8 cellular contexts compared by ENCODE assay signal in the genomic region with DNA sequence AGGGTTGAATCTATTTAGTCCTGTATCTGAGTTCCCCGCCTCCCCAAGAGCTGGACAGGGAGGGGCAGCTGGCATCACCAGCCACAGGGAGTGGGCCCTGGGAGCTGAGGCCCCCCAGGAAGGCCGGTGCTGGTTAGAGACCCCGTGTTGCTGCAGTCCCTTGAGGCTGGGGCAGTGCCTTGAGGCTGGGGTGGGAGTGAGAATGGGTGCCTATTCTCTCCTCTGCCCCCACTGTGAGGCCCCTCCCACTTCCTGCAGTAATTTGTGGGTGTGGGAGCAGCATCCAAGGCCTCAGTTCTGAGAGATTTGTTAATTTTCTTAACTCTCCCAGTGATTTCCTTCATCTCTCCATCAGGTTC. TPM values are rescaled to one million over a fixed set of nuclear protein-coding genes. Genes with fewer than 3 reads are reported as not detected.
DNase-seq lines count a peak whose midpoint lies in the region; ATAC-seq and TF ChIP-seq lines count a peak whose summit lies in the region.

No MANE protein-coding gene starts in this region.

- H3K9me3 ChIP-seq in IMR-90 (ENCODE audit: control insufficient read depth, insufficient read depth, low read length), result no peaks in the 10 kb centered on the region
- no peaks in the 10 kb centered on the region for H3K9me3 ChIP-seq in esophagus (ENCODE audit: control insufficient read depth in 2 of 2, insufficient read depth in 1 of 2, low read depth in 1 of 2, low read length in 1 of 2)

- peak overlapping the region; percentile 74; the same call in 2 of the 3 replicates for H2BK15ac ChIP-seq in IMR-90 (ENCODE audit: low read depth, low read length)

- H4K5ac ChIP-seq in IMR-90 (ENCODE audit: low read depth, low read length), result peak overlapping the region; percentile 74

- CTCF ChIA-PET in IMR-90 (lab: Yijun Ruan, JAX), result no interaction called here

- in situ Hi-C loops in IMR-90 (cut with MboI; ENCODE audit: low sequenced_read_pairs), result loop anchor here (5.0 kb wide), 1 partner anchor 135 kb away; no protein-coding TSS in a partner anchor

- peak overlapping the region; percentile 88 for H2BK120ac ChIP-seq in IMR-90 (ENCODE audit: low read depth, low read length)

- H2BK5ac ChIP-seq in IMR-90 (ENCODE audit: low read depth, low read length, poor library complexity, severe bottlenecking), result peak overlapping the region; percentile 83

- H2BK20ac ChIP-seq in IMR-90 (ENCODE audit: low read depth, low read length), result peak overlapping the region; percentile 85; the same call in 1 of the 2 replicates

- TF ChIP-seq POLR2A in IMR-90 (IDR thresholded peaks at IDR 0.05; ENCODE audit: low read depth, low read length), result no peak

- no TSS peak for BruUV-seq in IMR-90 (replicated peaks; lab: Mats Ljungman, UMichigan)

- H3K14ac ChIP-seq in IMR-90 (replicated peaks; ENCODE audit: low read depth, low read length), result peak overlapping the region; percentile 85

- H3K23ac ChIP-seq in IMR-90 (ENCODE audit: low read depth, low read length), result peak overlapping the region; percentile 83; the same call in 1 of the 2 replicates

- H3K36me3 ChIP-seq in IMR-90 (ENCODE audit: control insufficient read depth, insufficient read depth, low read length) (no peaks in the 10 kb centered on the region), esophagus (ENCODE audit: control insufficient read depth in 2 of 2, insufficient read depth in 2 of 2, low read length in 1 of 2) (no peaks in the 10 kb centered on the region)

- peaks cover 22% of the 10 kb centered on the region for H3K4me1 ChIP-seq in IMR-90 (ENCODE audit: control insufficient read depth, insufficient read depth, low read length)
- H3K4me1 ChIP-seq in esophagus (ENCODE audit: control insufficient read depth in 2 of 2, insufficient read depth in 2 of 2, low read length in 1 of 2), result peaks cover 0 to 20% of the 10 kb centered on the region in 2 donors

- H2AFZ ChIP-seq in IMR-90 (replicated peaks; ENCODE audit: low read length, poor library complexity), result peak overlapping the region; percentile 91

- peak overlapping the region; percentile 97; the same call in 1 of the 2 replicates for H2AK5ac ChIP-seq in IMR-90 (ENCODE audit: low read depth, low read length)

- peak overlapping the region; percentile 95 for H3K4ac ChIP-seq in IMR-90 (ENCODE audit: low read depth, low read length)

- peak overlapping the region; percentile 59; the same call in 1 of the 2 replicates for H3K18ac ChIP-seq in IMR-90 (ENCODE audit: low read depth, low read length)

- no CpG with 5 or more reads among the region's 3 CpGs for WGBS in IMR-90 (ENCODE audit: extremely low coverage in 2 of 2, insufficient read length in 1 of 2), 2 experiments
- WGBS in esophagus, 2 donors, result 42 to 49% methylated on average over 3 of the region's 3 CpGs

- DNase-seq in IMR-90, result no peak
- peak; percentile 39 to 43 for DNase-seq in activated CD4-positive, alpha-beta T cell treated with anti-CD3 and anti-CD28 coated beads, Interleukin-2, amount 50 U/mL, for 4 hours
- DNase-seq in stimulated activated CD4-positive, alpha-beta T cell treated with anti-CD3 and anti-CD28 coated beads, Interleukin-4, amount 100 ng/mL, for 24 hours, result peak; percentile 55
- no peak for DNase-seq in NCI-H2081 treated with DMSO at 0.1 percent for 48 hours (lab: John Stamatoyannopoulos, UW)
- no peak for DNase-seq in NCI-H226
- DNase-seq in mesenteric fat pad (ENCODE audit: low spot score), result no peak

- peak overlapping the region; percentile 63 for H3K27ac ChIP-seq in IMR-90 (ENCODE audit: insufficient read depth, low read length)
- H3K27ac ChIP-seq in esophagus (ENCODE audit: low read depth in 2 of 2, low read length in 1 of 2), result peak overlapping the region; percentile 96 to 100

- no peak for TF ChIP-seq CTCF in IMR-90 (conservative IDR thresholded peaks at IDR 0.05; ENCODE audit: low read depth, low read length)

- no peak overlapping the region; the same call in 1 of the 2 replicates for H3K9ac ChIP-seq in IMR-90 (ENCODE audit: low read depth, low read length)

- POLR2A ChIA-PET in IMR-90 (lab: Charles Lee; ENCODE audit: unreplicated experiment), result no interaction called here

- no peak overlapping the region for H3K4me2 ChIP-seq in IMR-90 (ENCODE audit: low read depth, low read length)

- H4K91ac ChIP-seq in IMR-90 (ENCODE audit: insufficient read depth, low read depth, low read length), result peak overlapping the region; percentile 81

- H4K20me1 ChIP-seq in IMR-90 (ENCODE audit: insufficient read depth, low read length), result peaks cover 8% of the 10 kb centered on the region

- peak overlapping the region; percentile 17 to 92; a peak in 3 of 4 replicates for H4K8ac ChIP-seq in IMR-90 (ENCODE audit: low read depth in 2 of 2, low read length in 2 of 2)

- no peak for TF ChIP-seq RAD21 in IMR-90 (IDR thresholded peaks at IDR 0.05; ENCODE audit: low read length)

- no peaks in the 10 kb centered on the region for H3K27me3 ChIP-seq in IMR-90 (ENCODE audit: control insufficient read depth, insufficient read depth, low read length)
- H3K27me3 ChIP-seq in esophagus (ENCODE audit: control insufficient read depth in 1 of 2, insufficient read depth in 2 of 2, low read length in 2 of 2), result no peaks in the 10 kb centered on the region

- H3K9me1 ChIP-seq in IMR-90 (ENCODE audit: insufficient read depth, low read length), result peaks cover 20% of the 10 kb centered on the region

- peaks cover 12 to 49% of the 10 kb centered on the region in 2 experiments; a peak in 3 of 4 replicates for H3K79me1 ChIP-seq in IMR-90 (ENCODE audit: low read depth in 1 of 2, low read length in 2 of 2)

- H2AK9ac ChIP-seq in IMR-90 (replicated peaks; ENCODE audit: low read depth, low read length, poor library complexity), result peak overlapping the region; percentile 83

- intact Hi-C loops in IMR-90 (cut with micrococcal nuclease), result no loop called here

- no peak overlapping the region for H3K4me3 ChIP-seq in IMR-90 (ENCODE audit: insufficient read depth, low read depth, low read length)
- H3K4me3 ChIP-seq in esophagus (ENCODE audit: low read depth in 1 of 2, low read length in 2 of 2), result no peak overlapping the region

- H3K56ac ChIP-seq in IMR-90 (ENCODE audit: extremely low read depth, insufficient read depth, low read length), result no peak overlapping the region; the same call in 1 of the 2 replicates

- ATAC-seq in IMR-90 (ENCODE audit: low read depth) (no peak), HG03135 (IDR thresholded peaks at IDR 0.05; ENCODE audit: unreplicated experiment) (no peak)

- dilution Hi-C loops in IMR-90 (cut with HindIII; ENCODE audit: low sequenced_read_pairs, unreplicated experiment), result no loop called here

TF ChIP-seq in IMR-90, 13 proteins besides CTCF, POLR2A, EP300 and RAD21:
- TF ChIP-seq, protein P1, sequence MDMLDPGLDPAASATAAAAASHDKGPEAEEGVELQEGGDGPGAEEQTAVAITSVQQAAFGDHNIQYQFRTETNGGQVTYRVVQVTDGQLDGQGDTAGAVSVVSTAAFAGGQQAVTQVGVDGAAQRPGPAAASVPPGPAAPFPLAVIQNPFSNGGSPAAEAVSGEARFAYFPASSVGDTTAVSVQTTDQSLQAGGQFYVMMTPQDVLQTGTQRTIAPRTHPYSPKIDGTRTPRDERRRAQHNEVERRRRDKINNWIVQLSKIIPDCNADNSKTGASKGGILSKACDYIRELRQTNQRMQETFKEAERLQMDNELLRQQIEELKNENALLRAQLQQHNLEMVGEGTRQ (IDR thresholded peaks at IDR 0.05; ENCODE audit: low read depth, low read length), result no peak
- TF ChIP-seq MXI1 (IDR thresholded peaks at IDR 0.05; ENCODE audit: borderline replicate concordance, low read depth, low read length) (no peak), RFX5 (IDR thresholded peaks at IDR 0.05; ENCODE audit: low read depth, low read length) (no peak), CHD1 (IDR thresholded peaks at IDR 0.05; ENCODE audit: low read depth, low read length) (no peak), BHLHE40 (IDR thresholded peaks at IDR 0.05; ENCODE audit: low read depth, low read length) (no peak), MAZ (IDR thresholded peaks at IDR 0.05; ENCODE audit: borderline replicate concordance, low read depth, low read length) (no peak), SMC3 (IDR thresholded peaks at IDR 0.05; ENCODE audit: low read depth, low read length) (no peak), RCOR1 (IDR thresholded peaks at IDR 0.05; ENCODE audit: insufficient replicate concordance, low read length) (no peak), MAFK (IDR thresholded peaks at IDR 0.05; ENCODE audit: low read depth, low read length) (no peak), FOS (IDR thresholded peaks at IDR 0.05; ENCODE audit: low read depth, low read length) (no peak), NFE2L2 (IDR thresholded peaks at IDR 0.05; ENCODE audit: low read depth, low read length) (no peak), CEBPB (IDR thresholded peaks at IDR 0.05; ENCODE audit: low read depth, low read length) (no peak)
- TF ChIP-seq, protein P2, sequence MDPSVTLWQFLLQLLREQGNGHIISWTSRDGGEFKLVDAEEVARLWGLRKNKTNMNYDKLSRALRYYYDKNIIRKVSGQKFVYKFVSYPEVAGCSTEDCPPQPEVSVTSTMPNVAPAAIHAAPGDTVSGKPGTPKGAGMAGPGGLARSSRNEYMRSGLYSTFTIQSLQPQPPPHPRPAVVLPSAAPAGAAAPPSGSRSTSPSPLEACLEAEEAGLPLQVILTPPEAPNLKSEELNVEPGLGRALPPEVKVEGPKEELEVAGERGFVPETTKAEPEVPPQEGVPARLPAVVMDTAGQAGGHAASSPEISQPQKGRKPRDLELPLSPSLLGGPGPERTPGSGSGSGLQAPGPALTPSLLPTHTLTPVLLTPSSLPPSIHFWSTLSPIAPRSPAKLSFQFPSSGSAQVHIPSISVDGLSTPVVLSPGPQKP (IDR thresholded peaks at IDR 0.05; ENCODE audit: borderline replicate concordance, low read depth, low read length), result no peak

RNA-seq across cellular contexts. Expression of gene TRAPPC3, which starts 2.5 kb away (rescaled TPM):
- total RNA-seq in IMR-90 (2012; rRNA removed), result 76.0 and 101 TPM in 2 replicates
- polyA plus RNA-seq in IMR-90 (2012; rRNA removed), result 63.5 and 77.8 TPM in 2 replicates
- 67.3 and 70.8 TPM in 2 replicates for polyA plus RNA-seq in IMR-90 (2012; cell fraction: cytosol; rRNA removed)
- 31.1 and 62.4 TPM in 2 replicates for polyA plus RNA-seq in IMR-90 (2012; cell fraction: nucleus; rRNA removed; ENCODE audit: low replicate concordance)
- 10 to 100 TPM; 38.2 to 77.1 TPM for polyA plus RNA-seq in esophagus
- total RNA-seq in mesenteric fat pad, result 68.3 TPM

RNA-seq across cellular contexts. Expression of gene MAP7D1, which starts 4.1 kb away (rescaled TPM):
- total RNA-seq in IMR-90 (2012; rRNA removed) (30.8 and 32.3 TPM in 2 replicates), mesenteric fat pad (225 TPM)
- polyA plus RNA-seq in IMR-90 (2012; rRNA removed) (81.9 and 83.2 TPM in 2 replicates), esophagus (10 to 100 TPM; 33.1 to 55.3 TPM)
- 96.4 and 165 TPM in 2 replicates for polyA plus RNA-seq in IMR-90 (2012; cell fraction: cytosol; rRNA removed)
- polyA plus RNA-seq in IMR-90 (2012; cell fraction: nucleus; rRNA removed; ENCODE audit: low replicate concordance), result 182 and 323 TPM in 2 replicates

RNA-seq across cellular contexts. Expression of gene COL8A2, which starts 26.8 kb away (rescaled TPM):
- total RNA-seq in IMR-90 (2012; rRNA removed), result 0.54 and 0.56 TPM in 2 replicates
- polyA plus RNA-seq in IMR-90 (2012; rRNA removed), result 0.83 and 1.1 TPM in 2 replicates
- 0.82 and 1.6 TPM in 2 replicates for polyA plus RNA-seq in IMR-90 (2012; cell fraction: cytosol; rRNA removed)
- polyA plus RNA-seq in IMR-90 (2012; cell fraction: nucleus; rRNA removed; ENCODE audit: low replicate concordance), result 0.79 and 0.88 TPM in 2 replicates
- 1 to 10 TPM; 2.0 to 2.9 TPM for polyA plus RNA-seq in esophagus
- 3.3 TPM for total RNA-seq in mesenteric fat pad

Comparison
In these comparisons a context has a peak if more than half of its experiments do, and no peak if none do; other contexts are left out.
1. DNase-seq: peak in activated CD4-positive, alpha-beta T cell treated with anti-CD3 and anti-CD28 coated beads, Interleukin-2, amount 50 U/mL, for 4 hours (2 of 2) and stimulated activated CD4-positive, alpha-beta T cell treated with anti-CD3 and anti-CD28 coated beads, Interleukin-4, amount 100 ng/mL, for 24 hours (single experiment); none in IMR-90 (single experiment), NCI-H2081 treated with DMSO at 0.1 percent for 48 hours (single experiment), NCI-H226 (single experiment) and mesenteric fat pad (single experiment).